9 cellular contexts compared by ENCODE assay signal in the genomic region with DNA sequence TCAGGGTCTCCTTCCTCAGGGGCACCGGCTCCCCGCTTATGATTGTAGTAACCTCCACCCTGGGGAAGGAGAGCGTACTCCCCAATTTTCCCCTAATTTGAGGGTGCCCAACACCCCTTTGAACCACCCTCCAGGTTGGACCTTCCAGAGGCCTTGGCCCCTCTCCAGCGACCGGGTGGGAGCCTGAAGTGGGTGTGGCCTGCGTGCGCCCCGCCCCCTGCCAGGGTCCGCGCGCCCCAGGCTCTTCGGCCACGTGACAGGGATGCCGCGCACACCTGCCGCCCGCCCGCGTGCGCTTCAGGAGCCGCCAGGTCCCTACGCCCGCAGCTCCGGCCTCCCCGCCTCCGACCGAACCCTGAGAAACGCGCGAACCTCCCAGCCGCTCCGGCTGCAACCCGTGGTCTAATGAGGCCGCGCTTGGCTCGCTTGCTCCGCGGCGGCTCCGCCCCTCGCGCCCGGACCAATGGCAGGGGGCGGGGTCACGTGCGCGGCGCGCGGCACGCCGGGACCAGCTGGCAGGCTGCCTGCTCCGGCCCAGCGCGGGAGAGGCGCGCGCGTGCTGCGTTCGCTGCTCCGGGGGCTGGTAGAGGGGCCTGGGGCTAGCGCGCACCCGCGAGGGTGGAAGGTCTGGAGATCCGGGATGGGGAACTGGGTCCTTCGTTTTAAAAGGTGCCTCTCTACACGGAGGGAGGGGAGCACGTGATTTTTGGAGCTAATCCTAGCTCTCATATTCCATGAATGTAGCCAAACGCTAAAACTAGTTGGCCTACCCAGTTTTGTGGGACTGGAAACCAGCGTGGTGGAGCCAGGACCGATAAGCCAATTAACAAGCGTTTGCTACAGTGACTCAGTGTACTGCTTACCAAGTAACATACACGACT. TPM values are rescaled to one million over a fixed set of nuclear protein-coding genes. Genes with fewer than 3 reads are reported as not detected.
A peak's percentile ranks its signal among the peaks of the same experiment; 100 is the strongest.
DNase-seq lines count a peak whose midpoint lies in the region; ATAC-seq, FAIRE-seq and TF ChIP-seq lines count a peak whose summit lies in the region.
"Had no signal": no experiment of that assay in that cellular context is flagged by ENCODE, and none has a peak within 500 bp of the region (broad histone marks: within the 10 kb centered on the region; RNA-seq: fewer than 3 reads in every experiment).

A gene (minus strand): TSS at position 404 of the 881 bp plus-strand sequence. CDS start 618 bp downstream, outside the sequence.

- H3K27me3 ChIP-seq in keratinocyte (ENCODE audit: control insufficient read depth, extremely low read depth, insufficient read depth, low read length): no peaks in the 10 kb centered on the region

- H3K9me3 ChIP-seq in keratinocyte (ENCODE audit: control insufficient read depth, low read depth, low read length): no peaks in the 10 kb centered on the region

- peak within 1 kb of the TSS; percentile 72 for H3K4me2 ChIP-seq in keratinocyte (ENCODE audit: control insufficient read depth, extremely low read depth, insufficient read depth, low read depth, low read length)

- TF ChIP-seq CTCF in keratinocyte (optimal IDR thresholded peaks at IDR 0.05 in 1 of 3, IDR thresholded peaks at IDR 0.05 in 1 of 3, conservative IDR thresholded peaks at IDR 0.05 in 1 of 3; ENCODE audit: extremely low read depth in 1 of 3, insufficient read depth in 2 of 3, low read length in 3 of 3): no peak

- H3K79me2 ChIP-seq in keratinocyte (ENCODE audit: control insufficient read depth, insufficient read depth, low read length): no peaks in the 10 kb centered on the region

- peaks cover 5 to 15% of the 10 kb centered on the region in 2 experiments for H3K36me3 ChIP-seq in keratinocyte (ENCODE audit: control insufficient read depth in 2 of 2, extremely low read depth in 1 of 2, insufficient read depth in 2 of 2, low read length in 2 of 2)

- peak within 1 kb of the TSS; percentile 43 for H3K9ac ChIP-seq in keratinocyte (ENCODE audit: control insufficient read depth, extremely low read depth, insufficient read depth, low read length)

- FAIRE-seq in keratinocyte (lab: Jason Lieb, UNC): peak; percentile 36
- FAIRE-seq: G401.6 had no signal

- H3K4me3 ChIP-seq in keratinocyte (ENCODE audit: control insufficient read depth in 2 of 3, extremely low read depth in 1 of 3, insufficient read depth in 2 of 3, low read depth in 1 of 3, low read length in 3 of 3): peak within 1 kb of the TSS; percentile 41 to 60 (median 58)

- ATAC-seq in HG03175 (IDR thresholded peaks at IDR 0.05; ENCODE audit: unreplicated experiment): peak; percentile 78

- H3K27ac ChIP-seq in keratinocyte (ENCODE audit: control insufficient read depth, insufficient read depth, low read length): peak within 1 kb of the TSS; percentile 30

- H4K20me1 ChIP-seq in keratinocyte (ENCODE audit: control insufficient read depth, extremely low read depth, insufficient read depth, low read length): peaks cover 3% of the 10 kb centered on the region

- no peaks in the 10 kb centered on the region for H3K9me1 ChIP-seq in keratinocyte (ENCODE audit: control insufficient read depth, extremely low read depth, insufficient read depth, low read length)

- dilution Hi-C loops in keratinocyte (cut with MboI; ENCODE audit: extremely low pct_ligation_motif_present, low sequenced_read_pairs): no loop called here

- H3K4me1 ChIP-seq in keratinocyte (ENCODE audit: control insufficient read depth, extremely low read depth, insufficient read depth, low read length): no peaks in the 10 kb centered on the region

- peak within 1 kb of the TSS; percentile 74 for H2AFZ ChIP-seq in keratinocyte (ENCODE audit: control insufficient read depth, low read length)

- DNase-seq in SIG-M5 treated with dmso at 0.1 percent for 504 hours (lab: John Stamatoyannopoulos, UW; ENCODE audit: unreplicated experiment) (peak; percentile 62), SIG-M5 (lab: John Stamatoyannopoulos, UW) (no peak), NCI-H345 (lab: John Stamatoyannopoulos, UW) (peak; percentile 80), keratinocyte (ENCODE audit: low read depth, low spot score) (no peak)
- peak; percentile 73 for DNase-seq in activated CD4-positive, CD25-positive, alpha-beta regulatory T cell treated with anti-CD3 and anti-CD28 coated beads, Interleukin-2, amount 50 U/mL, for 16 hours (ENCODE audit: low read depth, low spot score)
- DNase-seq in central memory CD4-positive, alpha-beta T cell: peak; percentile 89
- DNase-seq in stimulated activated CD4-positive, alpha-beta T cell treated with anti-CD3 and anti-CD28 coated beads, Interleukin-15, amount 100 ng/mL, for 1 hour (ENCODE audit: low read depth in 1 of 2, low spot score in 1 of 2): peak; percentile 80 to 87

RNA-seq across cellular contexts. Expression of the gene that starts here (rescaled TPM):
- 0.54 to 1.9 TPM (median 0.71 TPM) in 3 replicates for polyA plus RNA-seq in keratinocyte
- 0.56 TPM for polyA plus RNA-seq in keratinocyte (2011; ENCODE audit: low read depth)
- polyA plus RNA-seq in keratinocyte (2011; cell fraction: cytosol; rRNA removed): 0.79 and 1.1 TPM in 2 replicates
- 2.0 and 2.3 TPM in 2 replicates for polyA plus RNA-seq in keratinocyte (2011; cell fraction: nucleus; rRNA removed)
- polyA plus RNA-seq in keratinocyte (2012; ENCODE audit: low replicate concordance): 1.4 and 2.1 TPM in 2 replicates
- polyA minus RNA-seq in keratinocyte: 1.3 to 5.1 TPM (median 1.8 TPM) in 3 replicates
- not detected for polyA minus RNA-seq in keratinocyte (2011; cell fraction: cytosol; rRNA and poly(A)+ RNA removed)
- polyA minus RNA-seq in keratinocyte (2011; cell fraction: nucleus; rRNA and poly(A)+ RNA removed): 1.6 and 2.2 TPM in 2 replicates

Comparison
In these comparisons a context has a peak if more than half of its experiments do, and no peak if none do; other contexts are left out.
1. DNase-seq: peak in SIG-M5 treated with dmso at 0.1 percent for 504 hours (single experiment), NCI-H345 (single experiment), activated CD4-positive, CD25-positive, alpha-beta regulatory T cell treated with anti-CD3 and anti-CD28 coated beads, Interleukin-2, amount 50 U/mL, for 16 hours (single experiment), central memory CD4-positive, alpha-beta T cell (single experiment) and stimulated activated CD4-positive, alpha-beta T cell treated with anti-CD3 and anti-CD28 coated beads, Interleukin-15, amount 100 ng/mL, for 1 hour (2 of 2); none in SIG-M5 (single experiment) and keratinocyte (single experiment).